ENCODE assay signal across 35 cellular contexts in the genomic region with DNA sequence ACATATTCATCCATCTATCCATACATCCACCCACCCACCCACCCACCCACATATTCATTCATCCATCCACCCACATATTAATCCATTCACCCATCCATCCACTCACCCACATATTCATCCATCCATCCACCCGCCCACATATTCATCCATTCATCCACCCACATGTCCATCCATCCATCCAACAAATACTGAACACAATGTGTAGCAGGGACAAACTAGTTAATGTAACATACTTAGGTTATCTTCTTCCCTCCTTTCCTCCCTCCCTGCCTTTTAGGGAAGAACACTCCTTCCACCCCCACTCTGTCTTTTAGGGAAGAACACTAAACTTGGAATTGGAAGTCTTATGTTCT. TPM values are rescaled to one million over a fixed set of nuclear protein-coding genes. Genes with fewer than 3 reads are reported as not detected.
DNase-seq lines count a peak whose midpoint lies in the region; ATAC-seq, FAIRE-seq and TF ChIP-seq lines count a peak whose summit lies in the region.
"Had no signal": no experiment of that assay in that cellular context is flagged by ENCODE, and none has a peak within 500 bp of the region (broad histone marks: within the 10 kb centered on the region; RNA-seq: fewer than 3 reads in every experiment).

No MANE protein-coding gene starts in this region.

- no peaks in the 10 kb centered on the region for H3K27me3 Mint-ChIP-seq in T-helper 17 cell
- no peaks in the 10 kb centered on the region for H3K27me3 Mint-ChIP-seq in natural killer cell treated with Interleukin-12 subunit alpha and Interleukin-12 subunit beta and Interleukin-15 and Interleukin-18, amount 100 ng/mL, for 72 hours
- H3K27me3 Mint-ChIP-seq: B cell; CD4-positive, alpha-beta memory T cell; CD4-positive, alpha-beta T cell; CD4-positive, CD25-positive, alpha-beta regulatory T cell; CD8-positive, alpha-beta memory T cell had no signal

- peaks cover 3% of the 10 kb centered on the region for H3K4me1 Mint-ChIP-seq in T-helper 17 cell
- peaks cover 0 to 2% of the 10 kb centered on the region in 2 donors for H3K4me1 Mint-ChIP-seq in natural killer cell treated with Interleukin-12 subunit alpha and Interleukin-12 subunit beta and Interleukin-15 and Interleukin-18, amount 100 ng/mL, for 72 hours (ENCODE audit: low read depth in 2 of 2)
- H3K4me1 Mint-ChIP-seq: B cell; CD14-positive monocyte; CD8-positive, alpha-beta memory T cell had no signal

- CTCF ChIA-PET in HEK293 (lab: Yijun Ruan, JAX) = no interaction called here

- H3K4me1 ChIP-seq in HEK293 (ENCODE audit: control insufficient read depth, insufficient read depth, low read length) = no peaks in the 10 kb centered on the region; the same call in 1 of the 2 replicates
- H3K4me1 ChIP-seq: A549, BE2C, Caco-2 had no signal

- peak overlapping the region; percentile 29 for H3K27ac Mint-ChIP-seq in T-helper 17 cell
- H3K27ac Mint-ChIP-seq in natural killer cell treated with Interleukin-12 subunit alpha and Interleukin-12 subunit beta and Interleukin-15 and Interleukin-18, amount 100 ng/mL, for 72 hours = no peak overlapping the region
- H3K27ac Mint-ChIP-seq: B cell; CD14-positive monocyte; CD4-positive, alpha-beta T cell; CD4-positive, CD25-positive, alpha-beta regulatory T cell; CD8-positive, alpha-beta T cell had no signal

- DNase-seq in T-helper 17 cell (no peak), urothelium cell line (ENCODE audit: low spot score) (no peak), omental fat pad (ENCODE audit: low spot score) (no peak)
- no peak for DNase-seq in natural killer cell treated with Interleukin-12 subunit alpha and Interleukin-12 subunit beta and Interleukin-15 and Interleukin-18, amount 100 ng/mL, for 72 hours (ENCODE audit: low spot score)
- DNase-seq: 8988T; ACHN; AML-193; BE2C; C1 segment of cervical spinal cord; Caco-2; Calu3; CD4-positive, alpha-beta memory T cell; CD4-positive, alpha-beta T cell; CD4-positive, CD25-positive, alpha-beta regulatory T cell; CD8-positive, alpha-beta memory T cell; CD8-positive, alpha-beta T cell; COR-L47; DMS 273 treated with DMSO at 0.1 percent for 48 hours; DMS153; DMS53; DMS79; DMS79 treated with DMSO at 0.1 percent for 48 hours; DND-41; EL had no signal

- peaks cover 7% of the 10 kb centered on the region for H3K36me3 Mint-ChIP-seq in T-helper 17 cell (ENCODE audit: low read depth)
- peaks cover 13% of the 10 kb centered on the region for H3K36me3 Mint-ChIP-seq in natural killer cell treated with Interleukin-12 subunit alpha and Interleukin-12 subunit beta and Interleukin-15 and Interleukin-18, amount 100 ng/mL, for 72 hours

- H3K9me3 ChIP-seq in HEK293 (ENCODE audit: control insufficient read depth, insufficient read depth, low read depth, low read length) = no peaks in the 10 kb centered on the region
- H3K9me3 ChIP-seq in T-helper 17 cell (ENCODE audit: control insufficient read depth, low read length, poor library complexity, severe bottlenecking) = no peaks in the 10 kb centered on the region
- H3K9me3 ChIP-seq: A549, BE2C, BLaER1, Caco-2 had no signal

- peaks cover 10% of the 10 kb centered on the region for H3K9me3 Mint-ChIP-seq in natural killer cell treated with Interleukin-12 subunit alpha and Interleukin-12 subunit beta and Interleukin-15 and Interleukin-18, amount 100 ng/mL, for 72 hours
- H3K9me3 Mint-ChIP-seq: CD4-positive, alpha-beta T cell; CD8-positive, alpha-beta memory T cell; CD8-positive, alpha-beta T cell had no signal

- POLR2A ChIA-PET in HEK293 (lab: Yijun Ruan, JAX) = no interaction called here

- H3K27ac ChIP-seq in HEK293 (ENCODE audit: extremely low read depth, low read depth, low read length) = no peak overlapping the region
- H3K27ac ChIP-seq: 22Rv1; A549; BLaER1; BLaER1 treated with 17β-estradiol and CSF1 and Interleukin-3, amounts not matched to agents 10 nM and 100 nM; C4-2B had no signal

- H3K36me3 ChIP-seq in HEK293 (ENCODE audit: control insufficient read depth in 2 of 2, insufficient read depth in 1 of 2, low read length in 2 of 2) = peaks cover 10 to 31% of the 10 kb centered on the region in 2 experiments; a peak in 2 of 3 replicates

- TF ChIP-seq CTCF in HEK293 (tag by site-specific recombination; IDR thresholded peaks at IDR 0.05) = no peak
- TF ChIP-seq CTCF in omental fat pad (IDR thresholded peaks at IDR 0.05) = no peak

- ATAC-seq in T-helper 17 cell = no peak
- no peak for ATAC-seq in omental fat pad (ENCODE audit: low FRiP score)
- ATAC-seq in natural killer cell treated with Interleukin-12 subunit alpha and Interleukin-12 subunit beta and Interleukin-15 and Interleukin-18, amount 100 ng/mL, for 72 hours = no peak
- no peak for ATAC-seq in GM19397 (IDR thresholded peaks at IDR 0.05; ENCODE audit: unreplicated experiment)
- ATAC-seq: A549; CD8-positive, alpha-beta T cell had no signal

- FAIRE-seq in urothelium cell line (lab: Jason Lieb, UNC) = peak; percentile 74
- FAIRE-seq: A204.1, A549, D721Med had no signal

- H3K4me3 Mint-ChIP-seq in T-helper 17 cell = no peak overlapping the region
- H3K4me3 Mint-ChIP-seq in natural killer cell treated with Interleukin-12 subunit alpha and Interleukin-12 subunit beta and Interleukin-15 and Interleukin-18, amount 100 ng/mL, for 72 hours = no peak overlapping the region
- H3K4me3 Mint-ChIP-seq: B cell; CD4-positive, alpha-beta memory T cell; CD4-positive, alpha-beta T cell; CD4-positive, CD25-positive, alpha-beta regulatory T cell; CD8-positive, alpha-beta memory T cell; CD8-positive, alpha-beta T cell had no signal

- no peak overlapping the region for H3K4me3 ChIP-seq in HEK293 (ENCODE audit: low read depth, low read length)
- H3K4me3 ChIP-seq: A549; BLaER1; BLaER1 treated with 17β-estradiol and CSF1 and Interleukin-3, amounts not matched to agents 10 nM and 100 nM had no signal

TF ChIP-seq in HEK293, 187 proteins besides CTCF, POLR2A, EP300 and RAD21:
- peak; percentile 68; the same call in 1 of the 2 replicates for TF ChIP-seq EGR2 (tag by site-specific recombination; IDR thresholded peaks at IDR 0.05; ENCODE audit: low read depth)
- no peak for TF ChIP-seq ZNF555 (tag by site-specific recombination; conservative IDR thresholded peaks at IDR 0.05)
- TF ChIP-seq ZFHX2 (tag by site-specific recombination; conservative IDR thresholded peaks at IDR 0.05) = peak; percentile 89

RNA-seq across cellular contexts. Expression of gene MCM5, which starts 39.4 kb away (rescaled TPM):
- total RNA-seq in T-helper 17 cell (10 to 100 TPM; 22.6 to 32.6 TPM), omental fat pad (10 to 100 TPM; 10.5 to 22.5 (median 13.9) TPM)
- total RNA-seq in natural killer cell treated with Interleukin-12 subunit alpha and Interleukin-12 subunit beta and Interleukin-15 and Interleukin-18, amount 100 ng/mL, for 72 hours = 100 to 1,000 TPM; 169 to 339 TPM

RNA-seq across cellular contexts. Expression of gene HMOX1, which starts 58.4 kb away (rescaled TPM):
- total RNA-seq in T-helper 17 cell = 1 to 10 TPM; 1.1 to 3.0 TPM
- total RNA-seq in omental fat pad = 100 to 1,000 TPM in 2 of 4 donors, 10 to 100 TPM in 2; 32.8 to 625 (median 159) TPM
- 1 to 10 TPM; 4.9 to 7.3 TPM for total RNA-seq in natural killer cell treated with Interleukin-12 subunit alpha and Interleukin-12 subunit beta and Interleukin-15 and Interleukin-18, amount 100 ng/mL, for 72 hours
- total RNA-seq: CD4-positive, CD25-positive, alpha-beta regulatory T cell had no signal

Comparison
In these comparisons a context has a peak if more than half of its experiments do, and no peak if none do; other contexts are left out.
1. RNA of gene MCM5, which starts 39.4 kb away (total RNA-seq): 169 to 339 TPM in natural killer cell treated with Interleukin-12 subunit alpha and Interleukin-12 subunit beta and Interleukin-15 and Interleukin-18, amount 100 ng/mL, for 72 hours; 22.6 to 32.6 TPM in T-helper 17 cell and 10.5 to 22.5 TPM in omental fat pad; every median in the first group is over 4 times any median in the second.
2. RNA of gene HMOX1, which starts 58.4 kb away (total RNA-seq): 32.8 to 625 TPM in omental fat pad; 4.9 to 7.3 TPM in natural killer cell treated with Interleukin-12 subunit alpha and Interleukin-12 subunit beta and Interleukin-15 and Interleukin-18, amount 100 ng/mL, for 72 hours and 1.1 to 3.0 TPM in T-helper 17 cell; every median in the first group is over 4 times any median in the second.